In genomic region chr17:7213895-7214299, GRCh38 we compare ENCODE assay signal across 8 cellular contexts. TPM values are rescaled to one million over a fixed set of nuclear protein-coding genes. Genes with fewer than 3 reads are reported as not detected.
DNase-seq lines count a peak whose midpoint lies in the region; ATAC-seq lines count a peak whose summit lies in the region.

No MANE protein-coding gene starts in this region.

- H3K4me1 Mint-ChIP-seq in activated naive CD4-positive, alpha-beta T cell treated with anti-CD3 and anti-CD28 coated beads for 36 hours (ENCODE audit: low read depth): peaks cover 45% of the 10 kb centered on the region

- CTCF ChIA-PET in activated naive CD4-positive, alpha-beta T cell treated with anti-CD3 and anti-CD28 coated beads for 36 hours (lab: Charles Lee): interaction anchor here (0.6 to 0.9 kb wide), 4 partner anchors 72 to 323 kb away, joined by 3 to 5 read pairs (median 4); no protein-coding TSS in a partner anchor

- peak overlapping the region; percentile 88 for H3K4me3 Mint-ChIP-seq in activated naive CD4-positive, alpha-beta T cell treated with anti-CD3 and anti-CD28 coated beads for 36 hours

- H3K27ac Mint-ChIP-seq in activated naive CD4-positive, alpha-beta T cell treated with anti-CD3 and anti-CD28 coated beads for 36 hours: peak overlapping the region; percentile 92

- intact Hi-C loops in activated naive CD4-positive, alpha-beta T cell treated with anti-CD3 and anti-CD28 coated beads for 36 hours (cut with micrococcal nuclease): loop anchor here (1.0 to 2.0 kb wide), 6 partner anchors 9 to 167 kb away; partner anchors contain the start of genes DVL2, EIF5A, ELP5 and NEURL4

- no peaks in the 10 kb centered on the region for H3K27me3 Mint-ChIP-seq in activated naive CD4-positive, alpha-beta T cell treated with anti-CD3 and anti-CD28 coated beads for 36 hours (ENCODE audit: low read depth)

- no peaks in the 10 kb centered on the region for H3K36me3 Mint-ChIP-seq in activated naive CD4-positive, alpha-beta T cell treated with anti-CD3 and anti-CD28 coated beads for 36 hours (ENCODE audit: low read depth)

- peak; percentile 80 for DNase-seq in activated naive CD4-positive, alpha-beta T cell treated with anti-CD3 and anti-CD28 coated beads for 36 hours
- DNase-seq in activated naive CD4-positive, alpha-beta T cell treated with Interleukin-2 at 50 U/mL for 16 hours: no peak
- DNase-seq in M059J (ENCODE audit: low read depth) (peak; percentile 84), RPMI7951 (ENCODE audit: low read depth) (peak; percentile 71), T47D (ENCODE audit: low read depth in 1 of 2, low spot score in 1 of 2) (peak; percentile 39 to 84), iPS-NIHi7 (ENCODE audit: extremely low spot score) (peak; percentile 76), skeletal muscle cell (ENCODE audit: low read depth) (no peak)

- H3K4me3 ChIP-seq in skeletal muscle cell (ENCODE audit: low read depth, low read length): peak overlapping the region; percentile 73

- ATAC-seq in HG02571 (IDR thresholded peaks at IDR 0.05; ENCODE audit: unreplicated experiment): no peak

- in situ Hi-C loops in T47D (cut with HindIII; ENCODE audit: low pct_unique_long_range_greater_than_20kb, low sequenced_read_pairs): no loop called here

- H3K9me3 Mint-ChIP-seq in activated naive CD4-positive, alpha-beta T cell treated with anti-CD3 and anti-CD28 coated beads for 36 hours: no peaks in the 10 kb centered on the region

RNA-seq across cellular contexts. Expression of gene DLG4, which starts 5.7 kb away (rescaled TPM):
- total RNA-seq in activated naive CD4-positive, alpha-beta T cell treated with anti-CD3 and anti-CD28 coated beads for 36 hours: 10 to 100 TPM; 13.6 to 13.8 TPM
- total RNA-seq in M059J (2014; rRNA removed; shearing (Covaris generic)): 4.7 and 7.8 TPM in 2 replicates
- total RNA-seq in RPMI7951 (2014; rRNA removed; shearing (Covaris generic)): 6.5 and 6.6 TPM in 2 replicates

RNA-seq across cellular contexts. Expression of gene ACADVL, which starts 5.8 kb away (rescaled TPM):
- total RNA-seq in activated naive CD4-positive, alpha-beta T cell treated with anti-CD3 and anti-CD28 coated beads for 36 hours: 100 to 1,000 TPM; 263 to 267 TPM
- 294 and 491 TPM in 2 replicates for total RNA-seq in M059J (2014; rRNA removed; shearing (Covaris generic))
- total RNA-seq in RPMI7951 (2014; rRNA removed; shearing (Covaris generic)): 287 and 295 TPM in 2 replicates

RNA-seq across cellular contexts. Expression of gene DVL2, which starts 20.4 kb away (rescaled TPM):
- 10 to 100 TPM; 26.7 to 29.4 TPM for total RNA-seq in activated naive CD4-positive, alpha-beta T cell treated with anti-CD3 and anti-CD28 coated beads for 36 hours
- total RNA-seq in M059J (2014; rRNA removed; shearing (Covaris generic)): 23.9 and 39.1 TPM in 2 replicates
- total RNA-seq in RPMI7951 (2014; rRNA removed; shearing (Covaris generic)): 24.6 and 25.0 TPM in 2 replicates

RNA-seq across cellular contexts. Expression of gene PHF23, which starts 25.4 kb away (rescaled TPM):
- total RNA-seq in activated naive CD4-positive, alpha-beta T cell treated with anti-CD3 and anti-CD28 coated beads for 36 hours: 10 to 100 TPM in 1 of 2 experiments, 1 to 10 TPM in 1; 8.4 to 10.0 TPM
- total RNA-seq in M059J (2014; rRNA removed; shearing (Covaris generic)): 49.6 and 53.3 TPM in 2 replicates
- total RNA-seq in RPMI7951 (2014; rRNA removed; shearing (Covaris generic)): 24.7 and 40.3 TPM in 2 replicates

RNA-seq across cellular contexts. Expression of gene GABARAP, which starts 28.4 kb away (rescaled TPM):
- 100 to 1,000 TPM; 137 to 152 TPM for total RNA-seq in activated naive CD4-positive, alpha-beta T cell treated with anti-CD3 and anti-CD28 coated beads for 36 hours
- 575 and 595 TPM in 2 replicates for total RNA-seq in M059J (2014; rRNA removed; shearing (Covaris generic))
- 451 and 468 TPM in 2 replicates for total RNA-seq in RPMI7951 (2014; rRNA removed; shearing (Covaris generic))

Comparison
In these comparisons a context has a peak if more than half of its experiments do, and no peak if none do; other contexts are left out.
1. DNase-seq: peak in activated naive CD4-positive, alpha-beta T cell treated with anti-CD3 and anti-CD28 coated beads for 36 hours (single experiment), M059J (single experiment), RPMI7951 (single experiment), T47D (2 of 2) and iPS-NIHi7 (single experiment); none in activated naive CD4-positive, alpha-beta T cell treated with Interleukin-2 at 50 U/mL for 16 hours (single experiment) and skeletal muscle cell (single experiment).